In the genomic region with DNA sequence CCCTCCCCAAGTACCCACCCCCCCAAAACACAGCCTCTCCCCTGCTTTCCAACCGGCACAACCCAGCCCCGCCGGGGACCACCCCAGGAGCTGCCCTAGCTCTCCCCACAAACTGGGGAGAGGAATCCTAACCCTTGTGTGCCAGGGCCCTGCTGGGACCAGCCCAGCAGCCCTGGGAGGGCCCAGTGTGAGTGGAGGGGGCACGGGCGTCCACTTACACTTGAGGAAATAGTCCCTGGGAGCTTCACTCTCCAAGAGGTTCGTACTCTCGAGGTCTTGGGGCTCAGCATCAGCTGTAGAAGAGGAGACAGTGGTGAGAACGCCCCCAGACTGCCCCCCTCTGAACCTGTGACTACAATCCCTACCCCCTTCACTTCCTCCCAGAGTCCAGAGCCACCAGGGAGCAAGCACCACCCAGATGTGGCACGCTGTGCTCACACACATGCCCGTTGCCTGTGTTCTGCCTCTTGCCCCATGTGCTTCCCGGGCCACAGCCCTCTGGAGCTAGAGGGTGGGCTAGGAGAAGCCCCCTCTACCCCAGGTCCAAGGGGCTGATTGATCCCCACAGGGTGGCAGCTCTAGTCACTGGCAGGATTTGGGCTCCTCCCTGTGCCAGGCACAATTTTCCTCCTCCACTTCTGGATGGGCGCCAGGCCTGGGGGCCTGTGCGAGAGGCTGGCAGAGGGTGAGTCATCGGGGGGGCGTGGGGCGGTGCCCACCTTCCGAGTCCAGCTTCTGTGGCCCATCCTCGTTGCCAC, we compare ENCODE assay signal across 8 cellular contexts. TPM values are rescaled to one million over a fixed set of nuclear protein-coding genes. Genes with fewer than 3 reads are reported as not detected.
DNase-seq lines count a peak whose midpoint lies in the region; ATAC-seq and TF ChIP-seq lines count a peak whose summit lies in the region.

No MANE protein-coding gene starts in this region.

- H3K27ac ChIP-seq in DOHH2 (ENCODE audit: low read depth, low read length) (peak overlapping the region; percentile 80), OCI-LY7 (ENCODE audit: low read depth, low read length, poor library complexity, severe bottlenecking) (peak overlapping the region; percentile 82)

- no peak for TF ChIP-seq CTCF in DOHH2 (IDR thresholded peaks at IDR 0.05; ENCODE audit: low read depth, low read length, poor library complexity, severe bottlenecking)
- no peak for TF ChIP-seq CTCF in OCI-LY7 (conservative IDR thresholded peaks at IDR 0.05; ENCODE audit: low read length)
- TF ChIP-seq CTCF in omental fat pad (IDR thresholded peaks at IDR 0.05), result no peak

- 0 out of 2 replicates have a peak, but pooled peaks cover 6% of the 10 kb centered on the region for H3F3A ChIP-seq in DOHH2 (ENCODE audit: control insufficient read depth, insufficient read depth)

- H3K36me3 Mint-ChIP-seq in effector memory CD8-positive, alpha-beta T cell (ENCODE audit: insufficient read depth), result peaks cover 2% of the 10 kb centered on the region

- no TSS peak for BruUV-seq in OCI-LY7 (replicated peaks; lab: Mats Ljungman, UMichigan)

- peak overlapping the region; percentile 70 for H2AFZ ChIP-seq in OCI-LY7 (ENCODE audit: low read length)

- no peaks in the 10 kb centered on the region for H3K27me3 Mint-ChIP-seq in effector memory CD8-positive, alpha-beta T cell

- CTCF ChIA-PET in OCI-LY7 (lab: Charles Lee; ENCODE audit: unreplicated experiment), result interaction anchor here (0.6 to 1.3 kb wide), 11 partner anchors 11 to 625 kb away, joined by 3 to 17 read pairs (median 4); no protein-coding TSS in a partner anchor

- peaks cover 21 to 33% of the 10 kb centered on the region in 2 donors for H3K4me1 Mint-ChIP-seq in effector memory CD8-positive, alpha-beta T cell (ENCODE audit: low read depth in 2 of 2)

- H3K36me3 ChIP-seq in DOHH2 (ENCODE audit: control insufficient read depth, low read length), result peaks cover 10% of the 10 kb centered on the region
- H3K36me3 ChIP-seq in OCI-LY7 (ENCODE audit: insufficient read depth, low read length), result 0 out of 2 replicates have a peak, but pooled peaks cover 7% of the 10 kb centered on the region
- no peaks in the 10 kb centered on the region for H3K36me3 ChIP-seq in skeletal muscle satellite cell (ENCODE audit: insufficient read depth, low read length)

- ATAC-seq in effector memory CD8-positive, alpha-beta T cell (replicated peaks), result no peak
- no peak for ATAC-seq in omental fat pad (ENCODE audit: low FRiP score)

- H3K9me3 ChIP-seq in DOHH2 (ENCODE audit: control insufficient read depth, insufficient read depth, low read length) (no peaks in the 10 kb centered on the region), OCI-LY7 (ENCODE audit: low read length) (no peaks in the 10 kb centered on the region), skeletal muscle satellite cell (replicated peaks; ENCODE audit: low read length) (no peaks in the 10 kb centered on the region)

- peak overlapping the region; percentile 75 to 93 for H3K27ac Mint-ChIP-seq in effector memory CD8-positive, alpha-beta T cell

- no peaks in the 10 kb centered on the region for H3K9me2 ChIP-seq in DOHH2 (replicated peaks; ENCODE audit: control insufficient read depth, low read length)
- H3K9me2 ChIP-seq in OCI-LY7 (ENCODE audit: insufficient read depth, low read length), result no peaks in the 10 kb centered on the region

- DNase-seq in OCI-LY7 (ENCODE audit: low spot score), result no peak
- no peak for DNase-seq in effector memory CD8-positive, alpha-beta T cell
- DNase-seq in NCI-H146 treated with DMSO at 0.1 percent for 48 hours (lab: John Stamatoyannopoulos, UW; ENCODE audit: unreplicated experiment), result no peak
- no peak for DNase-seq in posterior vena cava (ENCODE audit: low spot score)
- DNase-seq in SK-N-DZ (ENCODE audit: low spot score), result no peak
- no peak for DNase-seq in omental fat pad (ENCODE audit: low spot score)

- POLR2A ChIA-PET in OCI-LY7 (lab: Charles Lee), result interaction anchor here (0.6 to 3.5 kb wide), 13 partner anchors 8 to 892 kb away, joined by 3 to 28 read pairs (median 5); a partner anchor contains a TSS

- H3K4me2 ChIP-seq in DOHH2 (ENCODE audit: low read length) (peak overlapping the region; percentile 98), OCI-LY7 (ENCODE audit: low read length) (peak overlapping the region; percentile 91), skeletal muscle satellite cell (ENCODE audit: low read length) (peak overlapping the region; percentile 84)

- H3K27me3 ChIP-seq in DOHH2 (ENCODE audit: control insufficient read depth, low read length), result peaks cover 8% of the 10 kb centered on the region
- H3K27me3 ChIP-seq in skeletal muscle satellite cell (ENCODE audit: control insufficient read depth, insufficient read depth, low read length), result peaks cover 2% of the 10 kb centered on the region

- peaks cover 40% of the 10 kb centered on the region for H3K4me1 ChIP-seq in DOHH2 (ENCODE audit: control insufficient read depth, low read length)
- peaks cover 41% of the 10 kb centered on the region for H3K4me1 ChIP-seq in OCI-LY7 (ENCODE audit: insufficient read depth, low read length, poor library complexity, severe bottlenecking)
- peaks cover 52% of the 10 kb centered on the region for H3K4me1 ChIP-seq in skeletal muscle satellite cell (ENCODE audit: control insufficient read depth, insufficient read depth, low read length)

- H3K4me3 Mint-ChIP-seq in effector memory CD8-positive, alpha-beta T cell, result peak overlapping the region; percentile 87 to 92

- intact Hi-C loops in OCI-LY7 (cut with micrococcal nuclease; ENCODE audit: unreplicated experiment), result no loop called here
- intact Hi-C loops in posterior vena cava (cut with DNase I), result loop anchor here in 1 of 2 donors (5.0 kb wide), 1 partner anchor 98 kb away; a partner anchor contains a TSS

- H3K9me3 Mint-ChIP-seq in effector memory CD8-positive, alpha-beta T cell, result no peaks in the 10 kb centered on the region

- peaks cover 15% of the 10 kb centered on the region for H3K79me2 ChIP-seq in DOHH2 (ENCODE audit: control insufficient read depth, low read length)
- no peaks in the 10 kb centered on the region for H3K79me2 ChIP-seq in OCI-LY7 (ENCODE audit: insufficient read depth, low read depth, low read length)

- H4K20me1 ChIP-seq in DOHH2 (ENCODE audit: control insufficient read depth, insufficient read depth, low read depth, low read length) (no peaks in the 10 kb centered on the region), OCI-LY7 (ENCODE audit: insufficient read depth, low read length) (no peaks in the 10 kb centered on the region)

- peak overlapping the region; percentile 44 for H3K9ac ChIP-seq in skeletal muscle satellite cell (ENCODE audit: low read depth, low read length)

- H3K4me3 ChIP-seq in DOHH2 (ENCODE audit: low read length), result peak overlapping the region; percentile 75
- peak overlapping the region; percentile 71 for H3K4me3 ChIP-seq in OCI-LY7 (ENCODE audit: low read depth, low read length, poor library complexity, severe bottlenecking)
- H3K4me3 ChIP-seq in skeletal muscle satellite cell (ENCODE audit: low read length), result no peak overlapping the region

RNA-seq across cellular contexts. Expression of a gene that starts 3.0 kb away (rescaled TPM):
- total RNA-seq in OCI-LY7 (2014; rRNA removed; shearing (Covaris generic)), result 32.7 and 41.9 TPM in 2 replicates
- total RNA-seq in OCI-LY7 (2022) (21.6 and 25.9 TPM in 2 replicates), posterior vena cava (10 to 100 TPM; 60.8 to 70.9 TPM), omental fat pad (10 to 100 TPM; 18.5 to 53.8 (median 29.6) TPM)
- total RNA-seq in skeletal muscle satellite cell (2012; rRNA removed), result 22.9 and 26.4 TPM in 2 replicates
- 42.0 and 46.7 TPM in 2 replicates for polyA plus RNA-seq in SK-N-DZ (2014; cell fraction: cytosol; rRNA removed)
- polyA plus RNA-seq in SK-N-DZ (2014; cell fraction: nucleus; rRNA removed), result 59.5 and 79.2 TPM in 2 replicates

RNA-seq across cellular contexts. Expression of a gene that starts 20.2 kb away (rescaled TPM):
- total RNA-seq in OCI-LY7 (2014; rRNA removed; shearing (Covaris generic)), result 24.1 and 29.9 TPM in 2 replicates
- total RNA-seq in OCI-LY7 (2022) (117 and 123 TPM in 2 replicates), posterior vena cava (100 to 1,000 TPM in 1 of 2 donors, 10 to 100 TPM in 1; 75.8 to 111 TPM), omental fat pad (10 to 100 TPM; 43.1 to 72.3 (median 50.2) TPM)
- 15.1 and 18.5 TPM in 2 replicates for total RNA-seq in skeletal muscle satellite cell (2012; rRNA removed)
- 38.6 and 39.1 TPM in 2 replicates for polyA plus RNA-seq in SK-N-DZ (2014; cell fraction: cytosol; rRNA removed)
- 25.3 and 25.4 TPM in 2 replicates for polyA plus RNA-seq in SK-N-DZ (2014; cell fraction: nucleus; rRNA removed)

RNA-seq across cellular contexts. Expression of a gene that starts 21.4 kb away (rescaled TPM):
- total RNA-seq in OCI-LY7 (2014; rRNA removed; shearing (Covaris generic)), result 45.0 and 54.2 TPM in 2 replicates
- total RNA-seq in OCI-LY7 (2022) (60.4 and 62.9 TPM in 2 replicates), posterior vena cava (10 to 100 TPM; 12.8 to 15.7 TPM), omental fat pad (10 to 100 TPM; 10.0 to 37.4 (median 16.2) TPM)
- 14.2 and 16.0 TPM in 2 replicates for total RNA-seq in skeletal muscle satellite cell (2012; rRNA removed)
- polyA plus RNA-seq in SK-N-DZ (2014; cell fraction: cytosol; rRNA removed), result 42.9 and 44.0 TPM in 2 replicates
- polyA plus RNA-seq in SK-N-DZ (2014; cell fraction: nucleus; rRNA removed), result 36.1 and 45.2 TPM in 2 replicates

RNA-seq across cellular contexts. Expression of a gene that starts 29.3 kb away (rescaled TPM):
- 91.9 and 112 TPM in 2 replicates for total RNA-seq in OCI-LY7 (2014; rRNA removed; shearing (Covaris generic))
- total RNA-seq in OCI-LY7 (2022) (175 and 198 TPM in 2 replicates), posterior vena cava (10 to 100 TPM; 49.3 to 55.5 TPM), omental fat pad (10 to 100 TPM; 24.9 to 46.0 (median 35.6) TPM)
- 31.2 and 41.1 TPM in 2 replicates for total RNA-seq in skeletal muscle satellite cell (2012; rRNA removed)
- polyA plus RNA-seq in SK-N-DZ (2014; cell fraction: cytosol; rRNA removed), result 107 and 108 TPM in 2 replicates
- 204 and 219 TPM in 2 replicates for polyA plus RNA-seq in SK-N-DZ (2014; cell fraction: nucleus; rRNA removed)

RNA-seq across cellular contexts. Expression of a gene that starts 31.2 kb away (rescaled TPM):
- 7.1 and 8.0 TPM in 2 replicates for total RNA-seq in OCI-LY7 (2014; rRNA removed; shearing (Covaris generic))
- 12.2 and 17.8 TPM in 2 replicates for total RNA-seq in OCI-LY7 (2022)
- under 0.01 and 1.0 TPM in 2 replicates for total RNA-seq in skeletal muscle satellite cell (2012; rRNA removed)
- 10 to 100 TPM in 1 of 2 donors, 1 to 10 TPM in 1; 7.3 to 15.1 TPM for total RNA-seq in posterior vena cava
- 13.1 and 17.0 TPM in 2 replicates for polyA plus RNA-seq in SK-N-DZ (2014; cell fraction: cytosol; rRNA removed)
- polyA plus RNA-seq in SK-N-DZ (2014; cell fraction: nucleus; rRNA removed), result 60.0 and 69.4 TPM in 2 replicates
- total RNA-seq in omental fat pad, result 10 to 100 TPM in 2 of 4 donors, 1 to 10 TPM in 2; 3.2 to 27.1 (median 8.2) TPM
